10 cellular contexts compared by ENCODE assay signal in the genomic region with DNA sequence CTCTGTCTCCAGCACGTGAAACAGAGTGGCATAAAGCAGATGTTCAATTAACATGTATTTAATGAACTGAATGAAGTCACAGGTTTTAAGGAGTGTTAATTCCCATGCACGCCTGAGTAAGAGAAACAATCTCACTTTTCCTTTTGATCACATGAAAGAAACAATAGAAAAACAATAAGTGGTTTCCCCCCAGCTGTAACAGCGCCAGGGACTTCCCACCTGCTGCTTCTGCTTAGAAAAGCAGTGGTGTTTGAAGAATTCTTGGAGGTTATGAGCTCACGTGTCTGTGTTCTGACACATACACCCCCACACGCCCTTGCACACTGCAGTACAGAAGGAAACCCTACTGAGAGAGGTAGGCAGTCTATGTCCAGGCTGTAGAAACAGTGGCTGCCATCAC. TPM values are rescaled to one million over a fixed set of nuclear protein-coding genes. Genes with fewer than 3 reads are reported as not detected.
DNase-seq lines count a peak whose midpoint lies in the region; ATAC-seq and TF ChIP-seq lines count a peak whose summit lies in the region.
"Had no signal": no experiment of that assay in that cellular context is flagged by ENCODE, and none has a peak within 500 bp of the region (broad histone marks: within the 10 kb centered on the region; RNA-seq: fewer than 3 reads in every experiment).

No MANE protein-coding gene starts in this region.

- intact Hi-C loops in sciatic nerve (cut with DNase I), result no loop called here

- H3K4me3 ChIP-seq in coronary artery, result no peak overlapping the region

- DNase-seq in NCI-H69 (lab: John Stamatoyannopoulos, UW), result peak; percentile 62
- no peak for DNase-seq in central memory CD8-positive, alpha-beta T cell (ENCODE audit: low spot score in 2 of 2)
- DNase-seq in coronary artery (ENCODE audit: low spot score), result no peak
- no peak for DNase-seq in sciatic nerve (ENCODE audit: low spot score)
- DNase-seq in NCI-H187 treated with DMSO at 0.1 percent for 48 hours (lab: John Stamatoyannopoulos, UW), result no peak
- DNase-seq: effector memory CD4-positive, alpha-beta T cell had no signal

- no peak overlapping the region for H3K27ac ChIP-seq in coronary artery
- H3K27ac ChIP-seq: neutrophil had no signal

- H3K4me3 Mint-ChIP-seq in central memory CD8-positive, alpha-beta T cell, result no peak overlapping the region
- no peak overlapping the region for H3K4me3 Mint-ChIP-seq in stimulated activated memory B cell treated with anti-CD40 and anti-IgM and Interleukin-4, amounts not matched to agents 10 μg/mL and 1 μg/mL and 100 μg/mL, for 72 hours

- no peak overlapping the region for H3K27ac Mint-ChIP-seq in central memory CD8-positive, alpha-beta T cell (ENCODE audit: low read depth)
- no peak overlapping the region for H3K27ac Mint-ChIP-seq in stimulated activated memory B cell treated with anti-CD40 and anti-IgM and Interleukin-4, amounts not matched to agents 10 μg/mL and 1 μg/mL and 100 μg/mL, for 72 hours

- ATAC-seq in GM21576 (IDR thresholded peaks at IDR 0.05; ENCODE audit: unreplicated experiment) (peak; percentile 67), sciatic nerve (no peak)
- peak; percentile 36 for ATAC-seq in central memory CD8-positive, alpha-beta T cell (replicated peaks; ENCODE audit: extremely low read depth, poor library complexity, severe bottlenecking)
- ATAC-seq in stimulated activated memory B cell treated with anti-CD40 and anti-IgM and Interleukin-4, amounts not matched to agents 10 μg/mL and 1 μg/mL and 100 μg/mL, for 72 hours, result peak; percentile 61
- ATAC-seq: HCT116 had no signal

- peaks cover 41% of the 10 kb centered on the region for H3K27me3 Mint-ChIP-seq in central memory CD8-positive, alpha-beta T cell
- H3K27me3 Mint-ChIP-seq in stimulated activated memory B cell treated with anti-CD40 and anti-IgM and Interleukin-4, amounts not matched to agents 10 μg/mL and 1 μg/mL and 100 μg/mL, for 72 hours, result peaks cover 38% of the 10 kb centered on the region

- no peaks in the 10 kb centered on the region for H3K4me1 Mint-ChIP-seq in central memory CD8-positive, alpha-beta T cell
- H3K4me1 Mint-ChIP-seq in stimulated activated memory B cell treated with anti-CD40 and anti-IgM and Interleukin-4, amounts not matched to agents 10 μg/mL and 1 μg/mL and 100 μg/mL, for 72 hours, result peaks cover 23% of the 10 kb centered on the region

- no peaks in the 10 kb centered on the region for H3K9me3 Mint-ChIP-seq in central memory CD8-positive, alpha-beta T cell
- H3K9me3 Mint-ChIP-seq in stimulated activated memory B cell treated with anti-CD40 and anti-IgM and Interleukin-4, amounts not matched to agents 10 μg/mL and 1 μg/mL and 100 μg/mL, for 72 hours, result no peaks in the 10 kb centered on the region

- TF ChIP-seq CTCF in coronary artery (IDR thresholded peaks at IDR 0.05), result no peak

- peaks cover 1% of the 10 kb centered on the region for H3K36me3 Mint-ChIP-seq in central memory CD8-positive, alpha-beta T cell (ENCODE audit: insufficient read depth)
- H3K36me3 Mint-ChIP-seq in stimulated activated memory B cell treated with anti-CD40 and anti-IgM and Interleukin-4, amounts not matched to agents 10 μg/mL and 1 μg/mL and 100 μg/mL, for 72 hours, result no peaks in the 10 kb centered on the region

RNA-seq across cellular contexts. Expression of gene FRMD4A, which starts 51.3 kb away (rescaled TPM):
- total RNA-seq in sciatic nerve, result 98.0 TPM
